ENCODE assay signal across 8 cellular contexts in genomic region chr7:74253975-74254857, GRCh38. TPM values are rescaled to one million over a fixed set of nuclear protein-coding genes. Genes with fewer than 3 reads are reported as not detected.
DNase-seq lines count a peak whose midpoint lies in the region; ATAC-seq and TF ChIP-seq lines count a peak whose summit lies in the region.

Gene RFC2, minus strand, starts transcription at chr7:74254399. Its CDS starts 16 bp downstream, at chr7:74254383.

- H3K9me2 ChIP-seq in hepatocyte (replicated peaks; ENCODE audit: insufficient read depth), result no peaks in the 10 kb centered on the region

- no peaks in the 10 kb centered on the region for H3K36me3 ChIP-seq in hepatocyte (replicated peaks; ENCODE audit: insufficient read depth, low read depth)

- in situ Hi-C loops in astrocyte of the cerebellum (cut with HindIII; ENCODE audit: low sequenced_read_pairs), result no loop called here

- H3K27me3 ChIP-seq in hepatocyte, result no peaks in the 10 kb centered on the region

- ATAC-seq in GM18499 (IDR thresholded peaks at IDR 0.05; ENCODE audit: insufficient read depth, unreplicated experiment) (peak; percentile 66), HG02943 (IDR thresholded peaks at IDR 0.05; ENCODE audit: low read depth, unreplicated experiment) (peak; percentile 89)

- peak within 1 kb of the TSS; percentile 95 for H3K27ac ChIP-seq in hepatocyte

- H3K4me3 ChIP-seq in astrocyte of the cerebellum (ENCODE audit: low read depth, low read length) (peak within 1 kb of the TSS; percentile 94), hepatocyte (peak within 1 kb of the TSS; percentile 66)

- DNase-seq in NCI-H1930 (lab: John Stamatoyannopoulos, UW) (peak; percentile 96 to 98), T-helper 22 cell (ENCODE audit: low read depth) (peak; percentile 90), astrocyte of the cerebellum (ENCODE audit: low read depth) (peak; percentile 89), hepatocyte (ENCODE audit: low spot score) (peak; percentile 97), retina (peak; percentile 100), OCI-M2 (lab: John Stamatoyannopoulos, UW; ENCODE audit: unreplicated experiment) (no peak)

- H2AFZ ChIP-seq in hepatocyte, result peak within 1 kb of the TSS; percentile 74

- peak; percentile 16 for TF ChIP-seq CTCF in astrocyte of the cerebellum (IDR thresholded peaks at IDR 0.05; ENCODE audit: low read depth, low read length, missing control alignments)
- TF ChIP-seq CTCF in hepatocyte (IDR thresholded peaks at IDR 0.05; ENCODE audit: poor library complexity), result no peak

- H4K20me1 ChIP-seq in hepatocyte (ENCODE audit: insufficient read depth, poor library complexity, severe bottlenecking), result no peaks in the 10 kb centered on the region

- peak within 1 kb of the TSS; percentile 92 for H3K4me2 ChIP-seq in hepatocyte

- peaks cover 28% of the 10 kb centered on the region for H3K79me2 ChIP-seq in hepatocyte

- peaks cover 18% of the 10 kb centered on the region for H3K4me1 ChIP-seq in hepatocyte (ENCODE audit: insufficient read depth)

- no peaks in the 10 kb centered on the region for H3K9me3 ChIP-seq in hepatocyte (ENCODE audit: low read depth)

- WGBS in hepatocyte (ENCODE audit: low lambda C conversion rate, missing lambda C conversion rate), result 1% methylated on average over 73 of the region's 83 CpGs

RNA-seq across cellular contexts. Expression of gene RFC2, which starts in this region (rescaled TPM):
- 14.6 and 16.8 TPM in 2 replicates for total RNA-seq in hepatocyte
- polyA plus RNA-seq in hepatocyte, result 21.8 and 25.4 TPM in 2 replicates
